Comparison of ENCODE assay signal across 11 cellular contexts in genomic region chr1:15916417-15916816, GRCh38. TPM values are rescaled to one million over a fixed set of nuclear protein-coding genes. Genes with fewer than 3 reads are reported as not detected.
DNase-seq lines count a peak whose midpoint lies in the region; ATAC-seq and TF ChIP-seq lines count a peak whose summit lies in the region.
"Had no signal": no experiment of that assay in that cellular context is flagged by ENCODE, and none has a peak within 500 bp of the region (broad histone marks: within the 10 kb centered on the region; RNA-seq: fewer than 3 reads in every experiment).

No MANE protein-coding gene starts in this region.

- peak overlapping the region in 3 of 4 donors; percentile 8 to 51 (median 33) for H3K27ac ChIP-seq in sigmoid colon
- H3K27ac ChIP-seq: ascending aorta had no signal

- peak overlapping the region; percentile 19; the same call in 1 of the 2 replicates for H3K4me3 ChIP-seq in GM12865 (ENCODE audit: low read depth, low read length)
- peak overlapping the region in 2 of 4 donors; percentile 16 to 17 for H3K4me3 ChIP-seq in sigmoid colon
- H3K4me3 ChIP-seq: ascending aorta had no signal

- no peak for TF ChIP-seq EP300 in sigmoid colon (IDR thresholded peaks at IDR 0.05)

- H3K36me3 Mint-ChIP-seq in dendritic cell treated with granulocyte-macrophage colony-stimulating factor and Interleukin-4, amounts not matched to agents 40 ng/mL and 50 ng/mL, for 4 days (ENCODE audit: low read depth), result peaks cover 91% of the 10 kb centered on the region

- TF ChIP-seq CTCF in GM12865 (IDR thresholded peaks at IDR 0.05; ENCODE audit: insufficient read depth, low read depth, low read length, missing control alignments) (no peak), sigmoid colon (IDR thresholded peaks at IDR 0.05) (no peak)

- WGBS in sigmoid colon, 2 donors, result 82% methylated on average over 4 of the region's 4 CpGs

- H3K27ac Mint-ChIP-seq in dendritic cell treated with granulocyte-macrophage colony-stimulating factor and Interleukin-4, amounts not matched to agents 40 ng/mL and 50 ng/mL, for 4 days, result peak overlapping the region; percentile 38

- no peaks in the 10 kb centered on the region for H3K27me3 ChIP-seq in sigmoid colon
- H3K27me3 ChIP-seq: ascending aorta, stomach had no signal

- no peak overlapping the region for H3K4me3 Mint-ChIP-seq in dendritic cell treated with granulocyte-macrophage colony-stimulating factor and Interleukin-4, amounts not matched to agents 40 ng/mL and 50 ng/mL, for 4 days

- H3K27me3 Mint-ChIP-seq in dendritic cell treated with granulocyte-macrophage colony-stimulating factor and Interleukin-4, amounts not matched to agents 40 ng/mL and 50 ng/mL, for 4 days, result no peaks in the 10 kb centered on the region

- DNase-seq in GM12865 (ENCODE audit: low read depth) (no peak), NCI-H226 (peak; percentile 16), sigmoid colon (no peak), cortex of kidney (lab: John Stamatoyannopoulos, UW) (no peak)
- DNase-seq: NCI-H187 treated with DMSO at 0.1 percent for 48 hours, retina, stomach had no signal

- intact Hi-C loops in dendritic cell treated with granulocyte-macrophage colony-stimulating factor and Interleukin-4, amounts not matched to agents 40 ng/mL and 50 ng/mL, for 4 days (cut with micrococcal nuclease), result no loop called here
- intact Hi-C loops in sigmoid colon (cut with DNase I), result no loop called here

- peaks cover 9% of the 10 kb centered on the region for H3K4me1 Mint-ChIP-seq in dendritic cell treated with granulocyte-macrophage colony-stimulating factor and Interleukin-4, amounts not matched to agents 40 ng/mL and 50 ng/mL, for 4 days (ENCODE audit: low read depth)

- peaks cover 0 to 18% (median 11%) of the 10 kb centered on the region in 4 donors for H3K4me1 ChIP-seq in sigmoid colon

- ATAC-seq in GM19351 (IDR thresholded peaks at IDR 0.05; ENCODE audit: unreplicated experiment) (no peak), GM21381 (IDR thresholded peaks at IDR 0.05; ENCODE audit: unreplicated experiment) (no peak)

- no peaks in the 10 kb centered on the region for H3K9me3 Mint-ChIP-seq in dendritic cell treated with granulocyte-macrophage colony-stimulating factor and Interleukin-4, amounts not matched to agents 40 ng/mL and 50 ng/mL, for 4 days

- peaks cover 9 to 81% (median 22%) of the 10 kb centered on the region in 4 donors for H3K36me3 ChIP-seq in sigmoid colon

- TF ChIP-seq POLR2A in sigmoid colon (IDR thresholded peaks at IDR 0.05), result no peak

- H3K9me3 ChIP-seq in sigmoid colon, result no peaks in the 10 kb centered on the region
- H3K9me3 ChIP-seq: ascending aorta, stomach had no signal

RNA-seq across cellular contexts. Expression of gene ZBTB17, which starts 59.5 kb away (rescaled TPM):
- 10 to 100 TPM; 22.1 to 38.5 (median 26.5) TPM for total RNA-seq in sigmoid colon
- 10 to 100 TPM; 17.4 to 38.7 (median 18.3) TPM for polyA plus RNA-seq in sigmoid colon
